24 cellular contexts compared by ENCODE assay signal in genomic region chr4:58553679-58554078, GRCh38.
"Had no signal": no experiment of that assay in that cellular context is flagged by ENCODE, and none has a peak within 500 bp of the region (broad histone marks: within the 10 kb centered on the region; RNA-seq: fewer than 3 reads in every experiment).

No MANE protein-coding gene starts in this region.

- H3K27me3 ChIP-seq: hepatocyte, testis, tibial nerve had no signal

- H3K27ac ChIP-seq: hepatocyte, left ventricle myocardium inferior, lower lobe of right lung, parathyroid adenoma, psoas muscle, testis, tibial nerve had no signal

- DNase-seq: erythroblast; foreskin melanocyte; head of caudate nucleus; kidney; left cardiac atrium; left ventricle myocardium inferior; lower lobe of right lung; naive B cell; occipital lobe; psoas muscle; retina; stimulated activated CD4-positive, alpha-beta T cell treated with anti-CD3 and anti-CD28 coated beads, Interleukin-2, amount 100 ng/mL, for 24 hours; stimulated activated CD4-positive, alpha-beta T cell treated with anti-CD3 and anti-CD28 coated beads, Interleukin-4, amount 100 ng/mL, for 4 hours; stimulated activated naive B cell treated with anti-CD40 and anti-IgM and Interleukin-4, amounts not matched to agents 10 μg/mL and 1 μg/mL and 100 μg/mL, for 72 hours; stimulated activated naive CD8-positive, alpha-beta T cell treated with anti-CD3 and anti-CD28 coated beads, Interleukin-15, amount 100 ng/mL, for 72 hours; testis had no signal

- H3K36me3 ChIP-seq: left ventricle myocardium inferior, lower lobe of right lung, tibial nerve had no signal

- H3K79me2 ChIP-seq: hepatocyte, parathyroid adenoma had no signal

- H3K9me3 ChIP-seq: left ventricle myocardium inferior, lower lobe of right lung, psoas muscle, testis, tibial nerve had no signal

- H3K27ac Mint-ChIP-seq: dendritic cell treated with granulocyte-macrophage colony-stimulating factor and Interleukin-4, amounts not matched to agents 40 ng/mL and 50 ng/mL, for 4 days; memory B cell; naive B cell; nephron; stimulated activated naive B cell treated with anti-CD40 and anti-IgM and Interleukin-4, amounts not matched to agents 10 μg/mL and 1 μg/mL and 100 μg/mL, for 72 hours; stimulated activated naive CD8-positive, alpha-beta T cell treated with anti-CD3 and anti-CD28 coated beads, Interleukin-15, amount 100 ng/mL, for 72 hours had no signal

- H3K36me3 Mint-ChIP-seq: memory B cell; naive B cell; stimulated activated naive B cell treated with anti-CD40 and anti-IgM and Interleukin-4, amounts not matched to agents 10 μg/mL and 1 μg/mL and 100 μg/mL, for 72 hours had no signal

- H3K4me2 ChIP-seq: hepatocyte had no signal

- H3K4me1 Mint-ChIP-seq: memory B cell; naive B cell; nephron; stimulated activated naive B cell treated with anti-CD40 and anti-IgM and Interleukin-4, amounts not matched to agents 10 μg/mL and 1 μg/mL and 100 μg/mL, for 72 hours; stimulated activated naive CD8-positive, alpha-beta T cell treated with anti-CD3 and anti-CD28 coated beads, Interleukin-15, amount 100 ng/mL, for 72 hours had no signal

- ATAC-seq: left cardiac atrium; lower lobe of right lung; psoas muscle; sciatic nerve; stimulated activated naive B cell treated with anti-CD40 and anti-IgM and Interleukin-4, amounts not matched to agents 10 μg/mL and 1 μg/mL and 100 μg/mL, for 72 hours; stimulated activated naive CD8-positive, alpha-beta T cell treated with anti-CD3 and anti-CD28 coated beads, Interleukin-15, amount 100 ng/mL, for 72 hours had no signal

- H3K4me3 ChIP-seq: hepatocyte, left ventricle myocardium inferior, lower lobe of right lung, psoas muscle, testis, tibial nerve had no signal

- H3K4me3 Mint-ChIP-seq: dendritic cell treated with granulocyte-macrophage colony-stimulating factor and Interleukin-4, amounts not matched to agents 40 ng/mL and 50 ng/mL, for 4 days; memory B cell; naive B cell; nephron; stimulated activated naive B cell treated with anti-CD40 and anti-IgM and Interleukin-4, amounts not matched to agents 10 μg/mL and 1 μg/mL and 100 μg/mL, for 72 hours; stimulated activated naive CD8-positive, alpha-beta T cell treated with anti-CD3 and anti-CD28 coated beads, Interleukin-15, amount 100 ng/mL, for 72 hours had no signal

- FAIRE-seq: colon, kidney had no signal

- H3K9me3 Mint-ChIP-seq: dendritic cell treated with granulocyte-macrophage colony-stimulating factor and Interleukin-4, amounts not matched to agents 40 ng/mL and 50 ng/mL, for 4 days; nephron had no signal

- H2AFZ ChIP-seq: hepatocyte, parathyroid adenoma had no signal

- H3K27me3 Mint-ChIP-seq: dendritic cell treated with granulocyte-macrophage colony-stimulating factor and Interleukin-4, amounts not matched to agents 40 ng/mL and 50 ng/mL, for 4 days; memory B cell; naive B cell; stimulated activated naive B cell treated with anti-CD40 and anti-IgM and Interleukin-4, amounts not matched to agents 10 μg/mL and 1 μg/mL and 100 μg/mL, for 72 hours; stimulated activated naive CD8-positive, alpha-beta T cell treated with anti-CD3 and anti-CD28 coated beads, Interleukin-15, amount 100 ng/mL, for 72 hours had no signal

- H3K4me1 ChIP-seq: left ventricle myocardium inferior, lower lobe of right lung, parathyroid adenoma, psoas muscle, testis, tibial nerve had no signal

- H3K9ac ChIP-seq: parathyroid adenoma had no signal
